Comparison of ENCODE assay signal across 5 cellular contexts in the genomic region with DNA sequence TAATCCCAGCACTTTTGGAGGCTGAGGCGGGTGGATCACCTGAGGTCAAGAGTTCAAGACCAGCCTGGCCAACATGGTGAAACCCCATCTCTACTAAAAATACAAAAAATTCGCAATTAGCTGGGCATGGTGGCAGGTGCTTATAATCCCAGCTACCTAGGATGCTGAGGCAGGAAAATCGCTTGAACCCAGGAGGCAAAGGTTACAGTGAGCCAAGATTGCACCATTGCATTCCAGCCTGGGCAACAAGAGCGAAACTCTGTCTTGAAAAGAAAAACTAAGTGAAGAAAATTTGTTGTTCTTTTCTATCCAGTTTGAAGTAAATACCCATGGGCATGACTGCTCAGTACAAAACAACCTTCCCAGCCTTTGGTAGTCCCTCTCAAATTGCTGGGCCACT. TPM values are rescaled to one million over a fixed set of nuclear protein-coding genes. Genes with fewer than 3 reads are reported as not detected.
"Had no signal": no experiment of that assay in that cellular context is flagged by ENCODE, and none has a peak within 500 bp of the region (broad histone marks: within the 10 kb centered on the region; RNA-seq: fewer than 3 reads in every experiment).

No MANE protein-coding gene starts in this region.

RNA-seq across cellular contexts. Expression of gene MYRIP, which starts 24.4 kb away (rescaled TPM):
- total RNA-seq: OCI-LY7, PC-3, PC-9, RPMI7951, SJCRH30 had no signal
